ENCODE assay signal across 9 cellular contexts in the genomic region with DNA sequence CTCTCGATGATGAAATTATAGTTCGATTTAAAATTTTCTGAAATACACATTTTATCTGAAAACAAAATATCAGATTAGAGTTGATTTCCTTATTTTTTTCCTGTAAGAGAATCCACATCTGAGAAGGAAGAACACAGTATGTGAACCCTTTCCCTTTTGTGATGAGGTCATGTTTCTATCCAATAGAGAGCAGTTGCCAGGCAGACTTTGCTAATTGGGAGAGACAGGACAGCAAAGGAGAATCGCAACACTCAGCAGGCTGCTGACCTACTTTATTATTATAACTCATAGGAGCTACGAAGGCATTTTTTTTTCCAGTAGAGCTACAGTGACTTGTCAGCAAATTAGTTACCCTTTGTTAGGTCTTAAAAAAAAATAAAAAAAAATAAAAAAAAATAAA.
A peak's percentile ranks its signal among the peaks of the same experiment; 100 is the strongest.
DNase-seq lines count a peak whose midpoint lies in the region; ATAC-seq and TF ChIP-seq lines count a peak whose summit lies in the region.
"Had no signal": no experiment of that assay in that cellular context is flagged by ENCODE, and none has a peak within 500 bp of the region (broad histone marks: within the 10 kb centered on the region; RNA-seq: fewer than 3 reads in every experiment).

No MANE protein-coding gene starts in this region.

- DNase-seq in Right ventricle myocardium inferior (ENCODE audit: missing footprints) (no peak), cardiac septum (ENCODE audit: low spot score) (no peak), NCI-H526 (lab: John Stamatoyannopoulos, UW) (peak; percentile 10 to 71), head of caudate nucleus (peak in 24 of 42 donors; percentile 3 to 78 (median 26)), thyroid gland (peak; percentile 30 to 39), HFFc6 (no peak)

- ATAC-seq in Right ventricle myocardium inferior (peak; percentile 87), GM19467 (IDR thresholded peaks at IDR 0.05; ENCODE audit: unreplicated experiment) (no peak), GM18502 (IDR thresholded peaks at IDR 0.05; ENCODE audit: poor library complexity, unreplicated experiment) (no peak)

- no peaks in the 10 kb centered on the region for H3K4me1 ChIP-seq in thyroid gland

- H3K27ac ChIP-seq in thyroid gland: no peak overlapping the region
- H3K27ac ChIP-seq: C4-2B had no signal

- peaks cover 10% of the 10 kb centered on the region; the same call in 1 of the 2 replicates for H3K9me3 Mint-ChIP-seq in HFFc6

- TF ChIP-seq CTCF in thyroid gland (IDR thresholded peaks at IDR 0.05) (no peak), HFFc6 (IDR thresholded peaks at IDR 0.05) (no peak)

- H3K36me3 ChIP-seq in thyroid gland: no peaks in the 10 kb centered on the region

- no peaks in the 10 kb centered on the region for H3K36me3 Mint-ChIP-seq in HFFc6 (ENCODE audit: low read depth)

- no peaks in the 10 kb centered on the region for H3K27me3 Mint-ChIP-seq in HFFc6 (ENCODE audit: insufficient read depth)

- 41 to 44% methylated on average over 4 of the region's 4 CpGs for WGBS in thyroid gland, 2 donors

- intact Hi-C loops in Right ventricle myocardium inferior (cut with DNase I): no loop called here
- intact Hi-C loops in cardiac septum (cut with DNase I): no loop called here
- intact Hi-C loops in head of caudate nucleus (cut with DNase I): no loop called here
- intact Hi-C loops in thyroid gland (cut with DNase I): no loop called here

- no peak overlapping the region for H3K4me3 Mint-ChIP-seq in HFFc6

- no peaks in the 10 kb centered on the region for H3K27me3 ChIP-seq in thyroid gland

- no peak overlapping the region for H3K4me3 ChIP-seq in thyroid gland (replicated peaks in 1 of 3)

- no peaks in the 10 kb centered on the region for H3K4me1 Mint-ChIP-seq in HFFc6 (ENCODE audit: low read depth)

- H3K27ac Mint-ChIP-seq in HFFc6: no peak overlapping the region

- no peak for TF ChIP-seq POLR2A in thyroid gland (IDR thresholded peaks at IDR 0.05)

- no peaks in the 10 kb centered on the region for H3K9me3 ChIP-seq in thyroid gland

Comparison
In these comparisons a context has a peak if more than half of its experiments do, and no peak if none do; other contexts are left out.
1. DNase-seq: peak in NCI-H526 (2 of 2), head of caudate nucleus (24 of 42) and thyroid gland (2 of 2); none in Right ventricle myocardium inferior (single experiment), cardiac septum (single experiment) and HFFc6 (single experiment).